Comparison of ENCODE assay signal across 1 cellular context in genomic region chr17:82200743-82201497, GRCh38.
TF ChIP-seq lines count a peak whose summit lies in the region.

No MANE protein-coding gene starts in this region.

TF ChIP-seq in K562, 482 proteins besides CTCF, POLR2A, EP300 and RAD21 (continues in another document):
- TF ChIP-seq THAP12 (CRISPR knock-in tag; IDR thresholded peaks at IDR 0.05) (no peak), ETV1 (tag; conservative IDR thresholded peaks at IDR 0.05; ENCODE audit: low read depth) (peak; percentile 96), ZNF57 (CRISPR knock-in tag; IDR thresholded peaks at IDR 0.05) (no peak), RBM22 (IDR thresholded peaks at IDR 0.05; ENCODE audit: low read depth, low read length, poor library complexity, severe bottlenecking) (no peak), MGA (IDR thresholded peaks at IDR 0.05) (peak; percentile 69), SNIP1 (IDR thresholded peaks at IDR 0.05; ENCODE audit: low read depth) (no peak), ZSCAN29 (IDR thresholded peaks at IDR 0.05) (no peak), ZC3H4 (CRISPR knock-in tag; IDR thresholded peaks at IDR 0.05; ENCODE audit: borderline replicate concordance) (no peak), ZNF445 (CRISPR knock-in tag; IDR thresholded peaks at IDR 0.05; ENCODE audit: low read depth) (no peak), TAF15 (IDR thresholded peaks at IDR 0.05; ENCODE audit: low read depth, low read length) (no peak), RBM15 (IDR thresholded peaks at IDR 0.05; ENCODE audit: insufficient read depth, low read length) (no peak), ZNF121 (CRISPR knock-in tag; conservative IDR thresholded peaks at IDR 0.05) (no peak), MAZ (CRISPR knock-in tag; conservative IDR thresholded peaks at IDR 0.05 in 1 of 2, IDR thresholded peaks at IDR 0.05 in 1 of 2) (0 out of 4 replicates have a peak, but pooled peaks of 1 of the 2 experiments have one; percentile 11), PRMT5 (CRISPR knock-in tag; IDR thresholded peaks at IDR 0.05) (no peak), MIER1 (IDR thresholded peaks at IDR 0.05; ENCODE audit: low read depth) (no peak), ZNF583 (CRISPR knock-in tag; IDR thresholded peaks at IDR 0.05) (no peak), ZNF696 (CRISPR knock-in tag; conservative IDR thresholded peaks at IDR 0.05) (no peak), CHD2 (IDR thresholded peaks at IDR 0.05; ENCODE audit: low read depth, low read length) (no peak), WHSC1 (IDR thresholded peaks at IDR 0.05; ENCODE audit: low read length) (no peak), FIP1L1 (IDR thresholded peaks at IDR 0.05; ENCODE audit: low read depth, low read length, poor library complexity, severe bottlenecking) (no peak), IRF1 (CRISPR knock-in tag; IDR thresholded peaks at IDR 0.05; ENCODE audit: borderline replicate concordance) (no peak), MAFF (IDR thresholded peaks at IDR 0.05; ENCODE audit: low read length) (no peak), KLF6 (CRISPR knock-in tag; IDR thresholded peaks at IDR 0.05; ENCODE audit: borderline replicate concordance) (no peak), NR2F6 (CRISPR knock-in tag; IDR thresholded peaks at IDR 0.05) (no peak), MYNN (IDR thresholded peaks at IDR 0.05) (no peak), MYNN (CRISPR knock-in tag; IDR thresholded peaks at IDR 0.05) (no peak), RERE (CRISPR knock-in tag; IDR thresholded peaks at IDR 0.05; ENCODE audit: borderline replicate concordance) (no peak), ZNF3 (CRISPR knock-in tag; IDR thresholded peaks at IDR 0.05) (no peak), KDM4B (IDR thresholded peaks at IDR 0.05; ENCODE audit: borderline replicate concordance in 2 of 2, low read depth in 1 of 2) (no peak), SAP30 (IDR thresholded peaks at IDR 0.05; ENCODE audit: borderline replicate concordance, insufficient read depth, low read depth, low read length, poor library complexity, severe bottlenecking) (no peak), KAT8 (IDR thresholded peaks at IDR 0.05; ENCODE audit: low read depth) (no peak), E4F1 (CRISPR knock-in tag; IDR thresholded peaks at IDR 0.05; ENCODE audit: borderline replicate concordance) (no peak), KDM5B (IDR thresholded peaks at IDR 0.05; ENCODE audit: insufficient replicate concordance, low read depth, low read length) (no peak), ZNF174 (CRISPR knock-in tag; IDR thresholded peaks at IDR 0.05) (no peak), ATF1 (CRISPR knock-in tag; IDR thresholded peaks at IDR 0.05) (no peak), ATF1 (tag; IDR thresholded peaks at IDR 0.05) (no peak; the same call in 1 of the 2 replicates), E2F1 (CRISPR knock-in tag; IDR thresholded peaks at IDR 0.05) (no peak), POU5F1 (IDR thresholded peaks at IDR 0.05; ENCODE audit: borderline replicate concordance, low read depth, low read length, partially characterized antibody) (no peak), ZBTB8A (IDR thresholded peaks at IDR 0.05; ENCODE audit: partially characterized antibody) (no peak), CBX5 (IDR thresholded peaks at IDR 0.05; ENCODE audit: borderline replicate concordance, low read depth) (no peak)
